17 cellular contexts compared by ENCODE assay signal in genomic region chr4:62495039-62495438, GRCh38.
"Had no signal": no experiment of that assay in that cellular context is flagged by ENCODE, and none has a peak within 500 bp of the region (broad histone marks: within the 10 kb centered on the region; RNA-seq: fewer than 3 reads in every experiment).

No MANE protein-coding gene starts in this region.

- H3K27me3 ChIP-seq: ascending aorta, thyroid gland had no signal

- H3K27ac Mint-ChIP-seq: activated CD8-positive, alpha-beta memory T cell treated with anti-CD3 and anti-CD28 coated beads, Interleukin-2, amount 10 ng/mL, durations not matched to agents 7 days and 5 days; activated naive CD4-positive, alpha-beta T cell treated with anti-CD3 and anti-CD28 coated beads, Interleukin-2, amount 10 ng/mL, durations not matched to agents 7 days and 5 days; activated T-helper 17 cell treated with anti-CD3 and anti-CD28 coated beads, Interleukin-2, amount 50 U/mL, for 72 hours; immature natural killer cell; memory B cell; progenitor cell of endocrine pancreas; T-helper 2 cell treated with Interferon-gamma antibody and Interleukin-4, amounts not matched to agents 5 μg/mL and 100 μg/mL, for 36 hours had no signal

- ATAC-seq: activated CD8-positive, alpha-beta memory T cell treated with anti-CD3 and anti-CD28 coated beads, Interleukin-2, amount 10 ng/mL, durations not matched to agents 7 days and 5 days; activated T-helper 17 cell treated with anti-CD3 and anti-CD28 coated beads, Interleukin-2, amount 50 U/mL, for 72 hours; left ventricle myocardium superior had no signal

- H3K27me3 Mint-ChIP-seq: activated CD8-positive, alpha-beta memory T cell treated with anti-CD3 and anti-CD28 coated beads, Interleukin-2, amount 10 ng/mL, durations not matched to agents 7 days and 5 days; activated naive CD4-positive, alpha-beta T cell treated with anti-CD3 and anti-CD28 coated beads, Interleukin-2, amount 10 ng/mL, durations not matched to agents 7 days and 5 days; activated T-helper 17 cell treated with anti-CD3 and anti-CD28 coated beads, Interleukin-2, amount 50 U/mL, for 72 hours; memory B cell had no signal

- H3K4me1 Mint-ChIP-seq: activated CD8-positive, alpha-beta memory T cell treated with anti-CD3 and anti-CD28 coated beads, Interleukin-2, amount 10 ng/mL, durations not matched to agents 7 days and 5 days; activated naive CD4-positive, alpha-beta T cell treated with anti-CD3 and anti-CD28 coated beads, Interleukin-2, amount 10 ng/mL, durations not matched to agents 7 days and 5 days; activated T-helper 17 cell treated with anti-CD3 and anti-CD28 coated beads, Interleukin-2, amount 50 U/mL, for 72 hours; memory B cell had no signal

- FAIRE-seq: TTC549, urothelium cell line had no signal

- H3K4me3 Mint-ChIP-seq: activated CD8-positive, alpha-beta memory T cell treated with anti-CD3 and anti-CD28 coated beads, Interleukin-2, amount 10 ng/mL, durations not matched to agents 7 days and 5 days; activated naive CD4-positive, alpha-beta T cell treated with anti-CD3 and anti-CD28 coated beads, Interleukin-2, amount 10 ng/mL, durations not matched to agents 7 days and 5 days; activated T-helper 17 cell treated with anti-CD3 and anti-CD28 coated beads, Interleukin-2, amount 50 U/mL, for 72 hours; immature natural killer cell; memory B cell; T-helper 2 cell treated with Interferon-gamma antibody and Interleukin-4, amounts not matched to agents 5 μg/mL and 100 μg/mL, for 36 hours had no signal

- H3K27ac ChIP-seq: ascending aorta, coronary artery, thyroid gland had no signal

- H3K9me3 ChIP-seq: ascending aorta, thyroid gland had no signal

- DNase-seq: activated CD4-positive, alpha-beta T cell treated with anti-CD3 and anti-CD28 coated beads, Interleukin-2, amount 50 U/mL, for 4 hours; activated CD8-positive, alpha-beta memory T cell treated with anti-CD3 and anti-CD28 coated beads, Interleukin-2, amount 10 ng/mL, durations not matched to agents 7 days and 5 days; activated naive CD4-positive, alpha-beta T cell treated with anti-CD3 and anti-CD28 coated beads, Interleukin-2, amount 10 ng/mL, durations not matched to agents 7 days and 5 days; erythroblast; immature natural killer cell; kidney glomerular epithelial cell; left ventricle myocardium superior; stimulated activated naive CD4-positive, alpha-beta T cell; thyroid gland had no signal

- H3K36me3 Mint-ChIP-seq: activated CD8-positive, alpha-beta memory T cell treated with anti-CD3 and anti-CD28 coated beads, Interleukin-2, amount 10 ng/mL, durations not matched to agents 7 days and 5 days; activated naive CD4-positive, alpha-beta T cell treated with anti-CD3 and anti-CD28 coated beads, Interleukin-2, amount 10 ng/mL, durations not matched to agents 7 days and 5 days; memory B cell had no signal

- H3K4me3 ChIP-seq: ascending aorta, coronary artery, thyroid gland had no signal

- H3K4me1 ChIP-seq: ascending aorta, thyroid gland had no signal

- H3K36me3 ChIP-seq: ascending aorta, thyroid gland had no signal
